Comparison of ENCODE assay signal across 10 cellular contexts in the genomic region with DNA sequence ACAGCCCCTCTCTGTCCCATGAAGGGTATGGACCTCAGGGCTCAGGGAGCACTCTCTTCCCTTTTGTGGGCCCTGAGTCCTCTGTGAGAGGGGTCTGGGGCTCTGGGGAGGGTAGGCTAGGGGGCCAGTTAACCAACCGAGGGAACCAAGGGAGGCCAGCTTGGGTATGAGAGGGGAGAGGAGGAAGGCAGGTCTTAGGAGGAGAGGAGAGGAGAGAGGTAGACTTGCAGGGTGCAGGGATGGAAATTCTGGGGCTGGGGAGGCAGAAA. TPM values are rescaled to one million over a fixed set of nuclear protein-coding genes. Genes with fewer than 3 reads are reported as not detected.
DNase-seq lines count a peak whose midpoint lies in the region; ATAC-seq and TF ChIP-seq lines count a peak whose summit lies in the region.
"Had no signal": no experiment of that assay in that cellular context is flagged by ENCODE, and none has a peak within 500 bp of the region (broad histone marks: within the 10 kb centered on the region; RNA-seq: fewer than 3 reads in every experiment).

No MANE protein-coding gene starts in this region.

- peak overlapping the region; percentile 79 for H3K27ac Mint-ChIP-seq in activated T-helper 17 cell treated with anti-CD3 and anti-CD28 coated beads, Interleukin-2, amount 50 U/mL, for 72 hours

- H3K4me1 ChIP-seq in HEK293 (ENCODE audit: control insufficient read depth, insufficient read depth, low read length), result no peaks in the 10 kb centered on the region

- H3K4me3 ChIP-seq in HEK293 (ENCODE audit: low read depth, low read length) (peak overlapping the region; percentile 48), iPS-18c (ENCODE audit: insufficient read depth, low read depth, low read length) (peak overlapping the region; percentile 60), skin epidermis (peak overlapping the region in 6 of 7 experiments; percentile 36 to 60 (median 52)), MG63 (no peak overlapping the region)

- H3K4me1 Mint-ChIP-seq in activated T-helper 17 cell treated with anti-CD3 and anti-CD28 coated beads, Interleukin-2, amount 50 U/mL, for 72 hours, result peaks cover 11% of the 10 kb centered on the region

- CTCF ChIA-PET in HEK293 (lab: Yijun Ruan, JAX), result no interaction called here

- POLR2A ChIA-PET in HEK293 (lab: Yijun Ruan, JAX), result no interaction called here

- no peaks in the 10 kb centered on the region for H3K36me3 ChIP-seq in HEK293 (ENCODE audit: control insufficient read depth in 2 of 2, insufficient read depth in 1 of 2, low read length in 2 of 2)
- H3K36me3 ChIP-seq in MG63, result no peaks in the 10 kb centered on the region

- no peaks in the 10 kb centered on the region for H3K9me3 Mint-ChIP-seq in activated T-helper 17 cell treated with anti-CD3 and anti-CD28 coated beads, Interleukin-2, amount 50 U/mL, for 72 hours

- peaks cover 13% of the 10 kb centered on the region for H3K36me3 Mint-ChIP-seq in activated T-helper 17 cell treated with anti-CD3 and anti-CD28 coated beads, Interleukin-2, amount 50 U/mL, for 72 hours (ENCODE audit: low read depth)

- no peak for TF ChIP-seq CTCF in HEK293 (tag by site-specific recombination; IDR thresholded peaks at IDR 0.05)

- ATAC-seq in activated T-helper 17 cell treated with anti-CD3 and anti-CD28 coated beads, Interleukin-2, amount 50 U/mL, for 72 hours (replicated peaks), result no peak
- ATAC-seq in left colon, result no peak

- DNase-seq in left colon (no peak), MG63 (no peak), kidney glomerular epithelial cell (lab: John Stamatoyannopoulos, UW) (no peak)
- DNase-seq in stimulated activated CD4-positive, alpha-beta T cell treated with anti-CD3 and anti-CD28 coated beads, Interleukin-1b, Interleukin-23, amount 100 ng/mL, for 48 hours, result no peak
- DNase-seq: cerebellar nuclear complex; NK-92 treated with Interleukin-12 subunit alpha and Interleukin-12 subunit beta, amount 100 ng/mL, for 24 hours had no signal

- H3K4me3 Mint-ChIP-seq in activated T-helper 17 cell treated with anti-CD3 and anti-CD28 coated beads, Interleukin-2, amount 50 U/mL, for 72 hours, result peak overlapping the region; percentile 85

- peaks cover 16% of the 10 kb centered on the region for H3K27me3 ChIP-seq in MG63

- H3K27ac ChIP-seq in HEK293 (ENCODE audit: extremely low read depth, low read depth, low read length), result no peak overlapping the region
- H3K27ac ChIP-seq in skin epidermis, result peak overlapping the region in 4 of 21 experiments; percentile 31 to 85 (median 80)

- intact Hi-C loops in left colon (cut with DNase I, micrococcal nuclease), result no loop called here

- H3K9me3 ChIP-seq in HEK293 (ENCODE audit: control insufficient read depth, insufficient read depth, low read depth, low read length) (no peaks in the 10 kb centered on the region), iPS-18c (ENCODE audit: control insufficient read depth, insufficient read depth, low read length) (no peaks in the 10 kb centered on the region), MG63 (no peaks in the 10 kb centered on the region)

- peaks cover 30% of the 10 kb centered on the region for H3K27me3 Mint-ChIP-seq in activated T-helper 17 cell treated with anti-CD3 and anti-CD28 coated beads, Interleukin-2, amount 50 U/mL, for 72 hours

TF ChIP-seq in HEK293, 187 proteins besides CTCF, POLR2A, EP300 and RAD21:
- TF ChIP-seq ZBTB20 (tag by site-specific recombination; IDR thresholded peaks at IDR 0.05), result peak; percentile 63; the same call in 1 of the 2 replicates
- TF ChIP-seq ZNF398 (tag by site-specific recombination; IDR thresholded peaks at IDR 0.05), result peak; percentile 56
- TF ChIP-seq GLIS2 (tag by site-specific recombination; IDR thresholded peaks at IDR 0.05), result peak; percentile 81
- TF ChIP-seq ZNF335 (tag by site-specific recombination; conservative IDR thresholded peaks at IDR 0.05), result peak; percentile 42; the same call in 1 of the 2 replicates
- no peak for TF ChIP-seq ZFP41 (tag by site-specific recombination; IDR thresholded peaks at IDR 0.05; ENCODE audit: borderline replicate concordance)
- TF ChIP-seq ZBTB48 (tag by site-specific recombination; IDR thresholded peaks at IDR 0.05), result 0 out of 2 replicates have a peak, but pooled peaks have one; percentile 27
- no peak for TF ChIP-seq ZNF280D (tag by site-specific recombination; IDR thresholded peaks at IDR 0.05)
- TF ChIP-seq ZNF785 (tag by site-specific recombination; IDR thresholded peaks at IDR 0.05), result no peak

RNA-seq across cellular contexts. Expression of gene DUSP15, which starts 0.7 kb away (rescaled TPM):
- not detected for total RNA-seq in activated T-helper 17 cell treated with anti-CD3 and anti-CD28 coated beads, Interleukin-2, amount 50 U/mL, for 72 hours
- total RNA-seq in left colon, result under 1 TPM; 0.27 to 0.78 TPM
- 1.3 and 1.9 TPM in 2 replicates for total RNA-seq in MG63 (2014; rRNA removed; shearing (Covaris generic); ENCODE audit: low replicate concordance)

RNA-seq across cellular contexts. Expression of gene TTLL9, which starts 0.8 kb away (rescaled TPM):
- total RNA-seq in activated T-helper 17 cell treated with anti-CD3 and anti-CD28 coated beads, Interleukin-2, amount 50 U/mL, for 72 hours, result not detected
- under 1 TPM in 1 of 2 donors, not detected in 1; 0.14 TPM for total RNA-seq in left colon
- not detected in 2 replicates for total RNA-seq in MG63 (2014; rRNA removed; shearing (Covaris generic); ENCODE audit: low replicate concordance)

RNA-seq across cellular contexts. Expression of gene FOXS1, which starts 24.2 kb away (rescaled TPM):
- total RNA-seq in activated T-helper 17 cell treated with anti-CD3 and anti-CD28 coated beads, Interleukin-2, amount 50 U/mL, for 72 hours, result not detected
- under 1 TPM; 0.45 to 0.52 TPM for total RNA-seq in left colon
- total RNA-seq in MG63 (2014; rRNA removed; shearing (Covaris generic); ENCODE audit: low replicate concordance), result 0.07 TPM in 1 of 2 replicates, not detected in the other

RNA-seq across cellular contexts. Expression of gene MYLK2, which starts 50.5 kb away (rescaled TPM):
- under 1 TPM; 0.40 to 0.86 TPM for total RNA-seq in activated T-helper 17 cell treated with anti-CD3 and anti-CD28 coated beads, Interleukin-2, amount 50 U/mL, for 72 hours
- total RNA-seq in left colon, result under 1 TPM in 1 of 2 donors, not detected in 1; 0.08 TPM
- not detected in 2 replicates for total RNA-seq in MG63 (2014; rRNA removed; shearing (Covaris generic); ENCODE audit: low replicate concordance)
